2 cellular contexts compared by ENCODE assay signal in the genomic region with DNA sequence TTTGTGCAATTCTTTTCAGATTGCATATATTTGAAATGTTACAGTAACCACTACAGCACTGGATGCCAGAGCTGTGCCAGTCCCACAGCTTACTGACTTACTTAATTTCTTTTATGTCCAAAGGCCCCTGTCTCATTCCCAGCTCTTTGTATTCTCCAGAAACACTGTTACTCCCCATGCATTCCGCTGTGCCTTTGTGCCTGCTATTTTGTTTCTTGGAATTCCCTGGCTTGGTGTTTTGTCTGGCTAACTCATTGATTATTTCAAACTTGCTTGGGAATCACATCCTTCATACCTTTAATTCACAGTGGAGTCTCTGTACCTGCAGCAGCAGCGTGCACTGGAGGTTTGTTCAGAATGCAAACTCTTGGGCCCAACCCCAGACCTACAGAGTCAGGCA.
TF ChIP-seq lines count a peak whose summit lies in the region.

No MANE protein-coding gene starts in this region.

TF ChIP-seq in GM23338, 12 proteins besides CTCF, POLR2A, EP300 and RAD21:
- TF ChIP-seq, protein P1, sequence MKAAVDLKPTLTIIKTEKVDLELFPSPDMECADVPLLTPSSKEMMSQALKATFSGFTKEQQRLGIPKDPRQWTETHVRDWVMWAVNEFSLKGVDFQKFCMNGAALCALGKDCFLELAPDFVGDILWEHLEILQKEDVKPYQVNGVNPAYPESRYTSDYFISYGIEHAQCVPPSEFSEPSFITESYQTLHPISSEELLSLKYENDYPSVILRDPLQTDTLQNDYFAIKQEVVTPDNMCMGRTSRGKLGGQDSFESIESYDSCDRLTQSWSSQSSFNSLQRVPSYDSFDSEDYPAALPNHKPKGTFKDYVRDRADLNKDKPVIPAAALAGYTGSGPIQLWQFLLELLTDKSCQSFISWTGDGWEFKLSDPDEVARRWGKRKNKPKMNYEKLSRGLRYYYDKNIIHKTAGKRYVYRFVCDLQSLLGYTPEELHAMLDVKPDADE (IDR thresholded peaks at IDR 0.05) = no peak
- TF ChIP-seq REST (IDR thresholded peaks at IDR 0.05; ENCODE audit: unreplicated experiment) (no peak), JUNB (IDR thresholded peaks at IDR 0.05; ENCODE audit: unreplicated experiment) (no peak), EZH2phosphoT487 (IDR thresholded peaks at IDR 0.05; ENCODE audit: unreplicated experiment) (no peak), STAT1 (IDR thresholded peaks at IDR 0.05; ENCODE audit: unreplicated experiment) (no peak), ZNF331 (CRISPR knock-in tag; IDR thresholded peaks at IDR 0.05; ENCODE audit: low read depth) (no peak), CREB1 (CRISPR knock-in tag; IDR thresholded peaks at IDR 0.05; ENCODE audit: low read depth) (no peak), EZH2 (IDR thresholded peaks at IDR 0.05; ENCODE audit: low read depth, unreplicated experiment) (no peak)

TF ChIP-seq in WTC11, 78 proteins besides CTCF, POLR2A, EP300 and RAD21:
- TF ChIP-seq ZNF532 (CRISPR knock-in tag; IDR thresholded peaks at IDR 0.05; ENCODE audit: borderline replicate concordance) (no peak), KAT7 (CRISPR knock-in tag; IDR thresholded peaks at IDR 0.05; ENCODE audit: borderline replicate concordance) (no peak), ZNF396 (CRISPR knock-in tag; IDR thresholded peaks at IDR 0.05; ENCODE audit: borderline replicate concordance) (no peak)
- TF ChIP-seq, protein P2, sequence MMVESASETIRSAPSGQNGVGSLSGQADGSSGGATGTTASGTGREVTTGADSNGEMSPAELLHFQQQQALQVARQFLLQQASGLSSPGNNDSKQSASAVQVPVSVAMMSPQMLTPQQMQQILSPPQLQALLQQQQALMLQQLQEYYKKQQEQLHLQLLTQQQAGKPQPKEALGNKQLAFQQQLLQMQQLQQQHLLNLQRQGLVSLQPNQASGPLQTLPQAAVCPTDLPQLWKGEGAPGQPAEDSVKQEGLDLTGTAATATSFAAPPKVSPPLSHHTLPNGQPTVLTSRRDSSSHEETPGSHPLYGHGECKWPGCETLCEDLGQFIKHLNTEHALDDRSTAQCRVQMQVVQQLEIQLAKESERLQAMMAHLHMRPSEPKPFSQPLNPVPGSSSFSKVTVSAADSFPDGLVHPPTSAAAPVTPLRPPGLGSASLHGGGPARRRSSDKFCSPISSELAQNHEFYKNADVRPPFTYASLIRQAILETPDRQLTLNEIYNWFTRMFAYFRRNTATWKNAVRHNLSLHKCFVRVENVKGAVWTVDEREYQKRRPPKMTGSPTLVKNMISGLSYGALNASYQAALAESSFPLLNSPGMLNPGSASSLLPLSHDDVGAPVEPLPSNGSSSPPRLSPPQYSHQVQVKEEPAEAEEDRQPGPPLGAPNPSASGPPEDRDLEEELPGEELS (CRISPR knock-in tag; IDR thresholded peaks at IDR 0.05) = no peak
TF ChIP-seq in WTC11: peak in this region for 0.
